ENCODE assay signal across 23 cellular contexts in genomic region chr9:115033800-115034199, GRCh38.
DNase-seq lines count a peak whose midpoint lies in the region; ATAC-seq, FAIRE-seq and TF ChIP-seq lines count a peak whose summit lies in the region.
"Had no signal": no experiment of that assay in that cellular context is flagged by ENCODE, and none has a peak within 500 bp of the region (broad histone marks: within the 10 kb centered on the region; RNA-seq: fewer than 3 reads in every experiment).

No MANE protein-coding gene starts in this region.

- H3K4me3 ChIP-seq in astrocyte (ENCODE audit: insufficient read depth, low read depth, low read length) (no peak overlapping the region), muscle layer of colon (ENCODE audit: low read depth in 1 of 2, low read length in 2 of 2) (no peak overlapping the region), tibial artery (no peak overlapping the region)
- H3K4me3 ChIP-seq: BLaER1 treated with 17β-estradiol and CSF1 and Interleukin-3, amounts not matched to agents 10 nM and 100 nM had no signal

- no peak overlapping the region for H3K4me3 Mint-ChIP-seq in activated naive CD8-positive, alpha-beta T cell treated with anti-CD3 and anti-CD28 coated beads, Interleukin-2, amount 50 U/mL, for 24 hours
- H3K4me3 Mint-ChIP-seq in activated naive CD8-positive, alpha-beta T cell treated with anti-CD3 and anti-CD28 coated beads for 36 hours, result no peak overlapping the region
- H3K4me3 Mint-ChIP-seq in astrocyte (ENCODE audit: unreplicated experiment), result no peak overlapping the region
- H3K4me3 Mint-ChIP-seq: CD8-positive, alpha-beta T cell had no signal

- H3K9me3 ChIP-seq in astrocyte (ENCODE audit: insufficient read depth, low read depth, low read length) (no peaks in the 10 kb centered on the region), muscle layer of colon (ENCODE audit: low read length) (no peaks in the 10 kb centered on the region), tibial artery (no peaks in the 10 kb centered on the region)
- H3K9me3 ChIP-seq: BLaER1 treated with 17β-estradiol and CSF1 and Interleukin-3, amounts not matched to agents 10 nM and 100 nM had no signal

- H3K36me3 ChIP-seq in astrocyte (ENCODE audit: insufficient read depth, low read length), result peaks cover 58% of the 10 kb centered on the region
- peaks cover 61% of the 10 kb centered on the region for H3K36me3 ChIP-seq in muscle layer of colon (ENCODE audit: insufficient read depth, low read length)
- peaks cover 22 to 42% (median 39%) of the 10 kb centered on the region in 3 donors for H3K36me3 ChIP-seq in tibial artery
- H3K36me3 ChIP-seq: BLaER1 treated with 17β-estradiol and CSF1 and Interleukin-3, amounts not matched to agents 10 nM and 100 nM had no signal

- H3K27ac ChIP-seq in astrocyte (ENCODE audit: low read depth, low read length) (no peak overlapping the region), muscle layer of colon (ENCODE audit: low read depth, low read length) (peak overlapping the region; percentile 50), tibial artery (peak overlapping the region; percentile 9 to 80)
- H3K27ac ChIP-seq: BLaER1 treated with 17β-estradiol and CSF1 and Interleukin-3, amounts not matched to agents 10 nM and 100 nM had no signal

- DNase-seq in activated naive CD8-positive, alpha-beta T cell treated with anti-CD3 and anti-CD28 coated beads, Interleukin-2, amount 50 U/mL, for 24 hours, result no peak
- DNase-seq in activated naive CD8-positive, alpha-beta T cell treated with anti-CD3 and anti-CD28 coated beads for 36 hours, result no peak
- DNase-seq in astrocyte (ENCODE audit: low read depth), result no peak
- no peak for DNase-seq in tibial artery
- DNase-seq in germinal center (ENCODE audit: low spot score), result no peak
- DNase-seq in glomerular visceral epithelial cell (ENCODE audit: extremely low spot score), result no peak
- DNase-seq: 8988T; Calu3; CD8-positive, alpha-beta T cell; DMS153; Karpas-422; NCI-H1694; NCI-H2081; NCI-H2171 treated with DMSO at 0.1 percent for 48 hours; NCI-H524 treated with DMSO at 0.1 percent for 48 hours; PC-3; Right ventricle myocardium superior had no signal

- H3K27me3 Mint-ChIP-seq in activated naive CD8-positive, alpha-beta T cell treated with anti-CD3 and anti-CD28 coated beads, Interleukin-2, amount 50 U/mL, for 24 hours, result peaks cover 3% of the 10 kb centered on the region
- peaks cover 4% of the 10 kb centered on the region for H3K27me3 Mint-ChIP-seq in activated naive CD8-positive, alpha-beta T cell treated with anti-CD3 and anti-CD28 coated beads for 36 hours
- H3K27me3 Mint-ChIP-seq in astrocyte (ENCODE audit: low read depth, unreplicated experiment), result no peaks in the 10 kb centered on the region

- H3K4me1 Mint-ChIP-seq in activated naive CD8-positive, alpha-beta T cell treated with anti-CD3 and anti-CD28 coated beads, Interleukin-2, amount 50 U/mL, for 24 hours, result peaks cover 38% of the 10 kb centered on the region
- H3K4me1 Mint-ChIP-seq in activated naive CD8-positive, alpha-beta T cell treated with anti-CD3 and anti-CD28 coated beads for 36 hours, result peaks cover 26% of the 10 kb centered on the region
- H3K4me1 Mint-ChIP-seq in astrocyte (ENCODE audit: low read depth, unreplicated experiment), result peaks cover 49% of the 10 kb centered on the region

- no peaks in the 10 kb centered on the region for H3K9me3 Mint-ChIP-seq in activated naive CD8-positive, alpha-beta T cell treated with anti-CD3 and anti-CD28 coated beads, Interleukin-2, amount 50 U/mL, for 24 hours
- no peaks in the 10 kb centered on the region for H3K9me3 Mint-ChIP-seq in activated naive CD8-positive, alpha-beta T cell treated with anti-CD3 and anti-CD28 coated beads for 36 hours
- no peaks in the 10 kb centered on the region for H3K9me3 Mint-ChIP-seq in astrocyte (ENCODE audit: unreplicated experiment)
- H3K9me3 Mint-ChIP-seq: CD8-positive, alpha-beta T cell had no signal

- TF ChIP-seq CTCF in astrocyte (IDR thresholded peaks at IDR 0.05; ENCODE audit: insufficient read depth, low read depth, low read length) (no peak), tibial artery (IDR thresholded peaks at IDR 0.05) (no peak)

- no peak for FAIRE-seq in astrocyte (lab: Jason Lieb, UNC)
- FAIRE-seq: GM12891, H1 had no signal

- no peak overlapping the region for H3K9ac ChIP-seq in astrocyte (ENCODE audit: low read length)
- no peak overlapping the region for H3K9ac ChIP-seq in muscle layer of colon (ENCODE audit: low read length)
- H3K9ac ChIP-seq: BLaER1 treated with 17β-estradiol and CSF1 and Interleukin-3, amounts not matched to agents 10 nM and 100 nM had no signal

- H3K4me1 ChIP-seq in astrocyte (ENCODE audit: insufficient read depth, low read length), result peaks cover 24% of the 10 kb centered on the region
- H3K4me1 ChIP-seq in muscle layer of colon (ENCODE audit: insufficient read depth, low read length), result peaks cover 56% of the 10 kb centered on the region
- peaks cover 4 to 50% (median 30%) of the 10 kb centered on the region in 4 donors for H3K4me1 ChIP-seq in tibial artery

- no peaks in the 10 kb centered on the region for H4K20me1 ChIP-seq in astrocyte (ENCODE audit: insufficient read depth, low read length)

- intact Hi-C loops in tibial artery (cut with DNase I; ENCODE audit: low total_unique reads), result loop anchor here (10.0 kb wide), 1 partner anchor 481 kb away; no protein-coding TSS in a partner anchor

- no peak overlapping the region for H2AFZ ChIP-seq in astrocyte (ENCODE audit: low read depth, low read length)

- H3K36me3 Mint-ChIP-seq in activated naive CD8-positive, alpha-beta T cell treated with anti-CD3 and anti-CD28 coated beads, Interleukin-2, amount 50 U/mL, for 24 hours (ENCODE audit: low read depth), result no peaks in the 10 kb centered on the region
- no peaks in the 10 kb centered on the region for H3K36me3 Mint-ChIP-seq in activated naive CD8-positive, alpha-beta T cell treated with anti-CD3 and anti-CD28 coated beads for 36 hours
- H3K36me3 Mint-ChIP-seq in astrocyte (ENCODE audit: low read depth, unreplicated experiment), result peaks cover 45% of the 10 kb centered on the region
- H3K36me3 Mint-ChIP-seq: CD8-positive, alpha-beta T cell had no signal

- peak overlapping the region; percentile 15 for H3K27ac Mint-ChIP-seq in activated naive CD8-positive, alpha-beta T cell treated with anti-CD3 and anti-CD28 coated beads, Interleukin-2, amount 50 U/mL, for 24 hours
- no peak overlapping the region for H3K27ac Mint-ChIP-seq in activated naive CD8-positive, alpha-beta T cell treated with anti-CD3 and anti-CD28 coated beads for 36 hours
- peak overlapping the region; percentile 85 for H3K27ac Mint-ChIP-seq in astrocyte (ENCODE audit: unreplicated experiment)
- H3K27ac Mint-ChIP-seq: CD8-positive, alpha-beta T cell had no signal

- no peak for ATAC-seq in activated naive CD8-positive, alpha-beta T cell treated with anti-CD3 and anti-CD28 coated beads, Interleukin-2, amount 50 U/mL, for 24 hours
- no peak for ATAC-seq in HG02571 (IDR thresholded peaks at IDR 0.05; ENCODE audit: unreplicated experiment)
- ATAC-seq: CD8-positive, alpha-beta T cell; HCT116; PC-3 had no signal

- no peak overlapping the region for H3K4me2 ChIP-seq in astrocyte (ENCODE audit: low read length)

- H3K79me2 ChIP-seq in astrocyte (ENCODE audit: insufficient read depth, low read length), result no peaks in the 10 kb centered on the region

- H3K27me3 ChIP-seq in astrocyte (ENCODE audit: insufficient read depth, low read length), result no peaks in the 10 kb centered on the region
- H3K27me3 ChIP-seq in muscle layer of colon (ENCODE audit: control insufficient read depth in 1 of 2, insufficient read depth in 2 of 2, low read length in 2 of 2), result no peaks in the 10 kb centered on the region
- H3K27me3 ChIP-seq in tibial artery, result no peaks in the 10 kb centered on the region
